In genomic region chr4:54635329-54635728, GRCh38 we compare ENCODE assay signal across 20 cellular contexts. TPM values are rescaled to one million over a fixed set of nuclear protein-coding genes. Genes with fewer than 3 reads are reported as not detected.
"Had no signal": no experiment of that assay in that cellular context is flagged by ENCODE, and none has a peak within 500 bp of the region (broad histone marks: within the 10 kb centered on the region; RNA-seq: fewer than 3 reads in every experiment).

No MANE protein-coding gene starts in this region.

- DNase-seq: IMR-90, Kasumi-1, MM.1S, NCI-H1092 treated with DMSO at 0.1 percent for 48 hours, NCI-H1436, NCI-H187, NCI-H2029, NCI-H2081 treated with DMSO at 0.1 percent for 48 hours, NCI-H2171, NCI-H226, NCI-H446, NCI-H510A, NCI-H524 treated with DMSO at 0.1 percent for 48 hours, NCI-H69, NCI-H774, Right ventricle myocardium superior, RPMI8226, SIG-M5 had no signal

RNA-seq across cellular contexts. Expression of gene KIT, which starts 22.4 kb away (rescaled TPM):
- total RNA-seq: HT-29, SJSA1 had no signal
